23 cellular contexts compared by ENCODE assay signal in genomic region chr1:17470021-17470799, GRCh38.
"Had no signal": no experiment of that assay in that cellular context is flagged by ENCODE, and none has a peak within 500 bp of the region (broad histone marks: within the 10 kb centered on the region; RNA-seq: fewer than 3 reads in every experiment).

No MANE protein-coding gene starts in this region.

- H3K9me3 ChIP-seq: breast epithelium, colonic mucosa, esophagus muscularis mucosa, left ventricle myocardium inferior, spleen, upper lobe of left lung had no signal

- H3K27ac ChIP-seq: breast epithelium, colonic mucosa, dorsolateral prefrontal cortex, esophagus muscularis mucosa, hepatocyte, left ventricle myocardium inferior, spleen, upper lobe of left lung had no signal

- H3K36me3 ChIP-seq: breast epithelium, colonic mucosa, esophagus muscularis mucosa, left ventricle myocardium inferior, spleen, upper lobe of left lung had no signal

- ATAC-seq: activated T-cell treated with anti-CD3 and anti-CD28 coated beads, Interleukin-2, amount 50 U/mL, for 72 hours; effector memory CD8-positive, alpha-beta T cell; natural killer cell; stimulated activated naive CD8-positive, alpha-beta T cell treated with anti-CD3 and anti-CD28 coated beads, Interleukin-15, Interleukin-2, amounts not matched to agents 100 U/mL and 50 U/mL, for 24 hours had no signal

- H3K4me1 ChIP-seq: breast epithelium, colonic mucosa, esophagus muscularis mucosa, left ventricle myocardium inferior, upper lobe of left lung had no signal

- H3K27me3 ChIP-seq: breast epithelium, colonic mucosa, dorsolateral prefrontal cortex, hepatocyte, upper lobe of left lung had no signal

- H3K4me3 ChIP-seq: breast epithelium, colonic mucosa, dorsolateral prefrontal cortex, esophagus muscularis mucosa, hepatocyte, left ventricle myocardium inferior, spleen, upper lobe of left lung had no signal

- DNase-seq: activated CD4-positive, alpha-beta memory T cell treated with anti-CD3 and anti-CD28 coated beads, Interleukin-2, amount 10 ng/mL, durations not matched to agents 7 days and 5 days; activated CD4-positive, alpha-beta T cell treated with anti-CD3 and anti-CD28 coated beads for 4 hours; activated CD4-positive, CD25-positive, alpha-beta regulatory T cell; activated effector memory CD4-positive, alpha-beta T cell treated with Interleukin-2 at 50 U/mL for 16 hours; activated naive CD4-positive, alpha-beta T cell treated with anti-CD3 and anti-CD28 coated beads for 36 hours; activated naive CD8-positive, alpha-beta T cell treated with anti-CD3 and anti-CD28 coated beads, Interleukin-2, amount 10 ng/mL, durations not matched to agents 7 days and 5 days; activated T-cell treated with anti-CD3 and anti-CD28 coated beads, Interleukin-2, amount 50 U/mL, for 72 hours; amniotic stem cell; colonic mucosa; dorsolateral prefrontal cortex; effector memory CD8-positive, alpha-beta T cell; glutamatergic neuron; left ventricle myocardium inferior; natural killer cell; retina; spleen; stimulated activated CD4-positive, alpha-beta T cell treated with anti-CD3 and anti-CD28 coated beads, Interleukin-4, amount 100 ng/mL, for 4 hours; stimulated activated naive CD8-positive, alpha-beta T cell treated with anti-CD3 and anti-CD28 coated beads, Interleukin-15, Interleukin-2, amounts not matched to agents 100 U/mL and 50 U/mL, for 24 hours; T1000; upper lobe of left lung had no signal
